Comparison of ENCODE assay signal across 28 cellular contexts in genomic region chr1:223543559-223543958, GRCh38.
"Had no signal": no experiment of that assay in that cellular context is flagged by ENCODE, and none has a peak within 500 bp of the region (broad histone marks: within the 10 kb centered on the region; RNA-seq: fewer than 3 reads in every experiment).

No MANE protein-coding gene starts in this region.

- H3K36me3 ChIP-seq: ascending aorta, breast epithelium, cardiac muscle cell, colonic mucosa, esophagus squamous epithelium had no signal

- ATAC-seq: activated CD4-positive, alpha-beta T cell treated with anti-CD3 and anti-CD28 coated beads for 36 hours; activated naive CD4-positive, alpha-beta T cell treated with anti-CD3 and anti-CD28 coated beads, Interleukin-2, amount 50 U/mL, for 72 hours; activated T-cell treated with anti-CD3 and anti-CD28 coated beads, Interleukin-2, amount 50 U/mL, for 72 hours had no signal

- H3K4me1 ChIP-seq: ascending aorta, breast epithelium, colonic mucosa, esophagus squamous epithelium had no signal

- DNase-seq: activated CD4-positive, alpha-beta memory T cell treated with anti-CD3 and anti-CD28 coated beads, Interleukin-2, amount 10 ng/mL, durations not matched to agents 7 days and 5 days; activated CD4-positive, alpha-beta T cell treated with anti-CD3 and anti-CD28 coated beads for 36 hours; activated CD4-positive, alpha-beta T cell treated with anti-CD3 and anti-CD28 coated beads, Interleukin-2, amount 10 ng/mL, durations not matched to agents 24 days and 14 days; activated CD4-positive, CD25-positive, alpha-beta regulatory T cell; activated CD4-positive, CD25-positive, alpha-beta regulatory T cell treated with anti-CD3 and anti-CD28 coated beads, Interleukin-2, amount 50 U/mL, for 72 hours; activated CD8-positive, alpha-beta memory T cell treated with anti-CD3 and anti-CD28 coated beads, Interleukin-2, amount 50 U/mL, for 48 hours; activated gamma-delta T cell; activated naive CD4-positive, alpha-beta T cell; activated naive CD4-positive, alpha-beta T cell treated with anti-CD3 and anti-CD28 coated beads, Interleukin-2, amount 10 ng/mL, durations not matched to agents 7 days and 5 days; activated naive CD8-positive, alpha-beta T cell treated with anti-CD3 and anti-CD28 coated beads, Interleukin-2, amount 10 ng/mL, durations not matched to agents 7 days and 5 days; activated T-cell treated with anti-CD3 and anti-CD28 coated beads for 4 hours; activated T-cell treated with anti-CD3 and anti-CD28 coated beads, Interleukin-2, amount 50 U/mL, for 24 hours; activated T-cell treated with anti-CD3 and anti-CD28 coated beads, Interleukin-2, amount 50 U/mL, for 72 hours; central memory CD4-positive, alpha-beta T cell; cerebellar nuclear complex; colonic mucosa; effector CD8-positive, alpha-beta T cell; esophagus squamous epithelium; foreskin melanocyte; head of caudate nucleus; T-helper 2 cell had no signal

- H3K27ac ChIP-seq: ascending aorta, breast epithelium, cardiac muscle cell, colonic mucosa, epithelial cell of prostate, esophagus squamous epithelium had no signal

- FAIRE-seq: endometrium, endothelial cell of umbilical vein had no signal

- H3K4me3 ChIP-seq: ascending aorta, breast epithelium, cardiac muscle cell, colonic mucosa, esophagus squamous epithelium had no signal

- H3K27me3 ChIP-seq: ascending aorta, breast epithelium, cardiac muscle cell, colonic mucosa had no signal

- H3K9me3 ChIP-seq: ascending aorta, breast epithelium, colonic mucosa, esophagus squamous epithelium had no signal
